16 cellular contexts compared by ENCODE assay signal in genomic region chr19:2394669-2395292, GRCh38. TPM values are rescaled to one million over a fixed set of nuclear protein-coding genes. Genes with fewer than 3 reads are reported as not detected.
DNase-seq lines count a peak whose midpoint lies in the region; ATAC-seq and TF ChIP-seq lines count a peak whose summit lies in the region.
"Had no signal": no experiment of that assay in that cellular context is flagged by ENCODE, and none has a peak within 500 bp of the region (broad histone marks: within the 10 kb centered on the region; RNA-seq: fewer than 3 reads in every experiment).

No MANE protein-coding gene starts in this region.

- H3K4me1 Mint-ChIP-seq in immature natural killer cell, result peaks cover 17 to 27% of the 10 kb centered on the region in 2 donors

- H3K4me3 Mint-ChIP-seq in immature natural killer cell, result peak overlapping the region; percentile 76 to 84 (median 81)

- peaks cover 0 to 5% (median 0%) of the 10 kb centered on the region in 4 donors for H3K4me1 ChIP-seq in Peyer's patch
- no peaks in the 10 kb centered on the region for H3K4me1 ChIP-seq in upper lobe of right lung

- intact Hi-C loops in upper lobe of right lung (cut with DNase I), result no loop called here

- peak overlapping the region; percentile 20 to 63 (median 28) for H3K27ac ChIP-seq in Peyer's patch
- no peak overlapping the region for H3K27ac ChIP-seq in upper lobe of right lung
- H3K27ac ChIP-seq: gastroesophageal sphincter had no signal

- H3K27me3 Mint-ChIP-seq in immature natural killer cell (ENCODE audit: low read depth in 3 of 3), result peaks cover 4 to 6% (median 5%) of the 10 kb centered on the region in 3 donors

- peak; percentile 46 for ATAC-seq in GM19372 (IDR thresholded peaks at IDR 0.05; ENCODE audit: low read depth, unreplicated experiment)
- ATAC-seq in GM21360 (IDR thresholded peaks at IDR 0.05; ENCODE audit: unreplicated experiment), result no peak
- no peak for ATAC-seq in upper lobe of right lung
- ATAC-seq in GM21717 (IDR thresholded peaks at IDR 0.05; ENCODE audit: unreplicated experiment), result no peak
- ATAC-seq: gastroesophageal sphincter had no signal

- no peaks in the 10 kb centered on the region for H3K36me3 Mint-ChIP-seq in immature natural killer cell

- H3K36me3 ChIP-seq in Peyer's patch, result no peaks in the 10 kb centered on the region
- no peaks in the 10 kb centered on the region for H3K36me3 ChIP-seq in upper lobe of right lung
- H3K36me3 ChIP-seq: gastroesophageal sphincter had no signal

- TF ChIP-seq CTCF in Peyer's patch (IDR thresholded peaks at IDR 0.05) (no peak), upper lobe of right lung (IDR thresholded peaks at IDR 0.05) (no peak)

- DNase-seq in AML-193 (lab: John Stamatoyannopoulos, UW), result peak; percentile 72 to 74
- DNase-seq in Peyer's patch, result peak in 2 of 3 donors; percentile 74 to 76
- DNase-seq in immature natural killer cell, result peak; percentile 39 to 51 (median 42)
- DNase-seq in NCI-H2227 treated with DMSO at 0.1 percent for 48 hours (lab: John Stamatoyannopoulos, UW), result no peak
- DNase-seq in upper lobe of right lung, result no peak
- DNase-seq: activated CD4-positive, CD25-positive, alpha-beta regulatory T cell; activated naive CD4-positive, alpha-beta T cell treated with Interleukin-2 at 50 U/mL for 16 hours; NCI-H1694; retina had no signal

- peak overlapping the region; percentile 41 to 82 (median 64) for H3K27ac Mint-ChIP-seq in immature natural killer cell

- peak overlapping the region; percentile 7 to 33 (median 20) for H3K4me3 ChIP-seq in Peyer's patch
- H3K4me3 ChIP-seq in upper lobe of right lung, result no peak overlapping the region
- H3K4me3 ChIP-seq: gastroesophageal sphincter, lung had no signal

- H3K9me3 ChIP-seq in Peyer's patch, result no peaks in the 10 kb centered on the region
- H3K9me3 ChIP-seq in upper lobe of right lung, result no peaks in the 10 kb centered on the region
- H3K9me3 ChIP-seq: gastroesophageal sphincter had no signal

- TF ChIP-seq POLR2A in Peyer's patch (IDR thresholded peaks at IDR 0.05), result no peak

- H3K27me3 ChIP-seq in Peyer's patch (no peaks in the 10 kb centered on the region), upper lobe of right lung (peaks cover 4% of the 10 kb centered on the region)

- H3K9me3 Mint-ChIP-seq in immature natural killer cell, result no peaks in the 10 kb centered on the region

RNA-seq across cellular contexts. Expression of gene TIMM13, which starts 32.6 kb away (rescaled TPM):
- total RNA-seq in Peyer's patch (10 to 100 TPM; 28.1 to 44.4 (median 44.0) TPM), upper lobe of right lung (61.0 TPM)
- polyA plus RNA-seq in immature natural killer cell, result 10 to 100 TPM; 74.3 to 99.6 (median 84.9) TPM

RNA-seq across cellular contexts. Expression of gene TMPRSS9, which starts 34.7 kb away (rescaled TPM):
- total RNA-seq in Peyer's patch (1 to 10 TPM in 1 of 4 donors, under 1 TPM in 2, not detected in 1; 0.54 to 2.5 (median 0.85) TPM), upper lobe of right lung (not detected)
- polyA plus RNA-seq in immature natural killer cell, result not detected
- total RNA-seq: dermis microvascular lymphatic vessel endothelial cell had no signal
- polyA plus RNA-seq: AG04450 had no signal

Comparison
In these comparisons a context has a peak if more than half of its experiments do, and no peak if none do; other contexts are left out.
1. DNase-seq: peak in AML-193 (2 of 2), Peyer's patch (2 of 3) and immature natural killer cell (3 of 3); none in NCI-H2227 treated with DMSO at 0.1 percent for 48 hours (single experiment) and upper lobe of right lung (single experiment).